ENCODE assay signal across 8 cellular contexts in the genomic region with DNA sequence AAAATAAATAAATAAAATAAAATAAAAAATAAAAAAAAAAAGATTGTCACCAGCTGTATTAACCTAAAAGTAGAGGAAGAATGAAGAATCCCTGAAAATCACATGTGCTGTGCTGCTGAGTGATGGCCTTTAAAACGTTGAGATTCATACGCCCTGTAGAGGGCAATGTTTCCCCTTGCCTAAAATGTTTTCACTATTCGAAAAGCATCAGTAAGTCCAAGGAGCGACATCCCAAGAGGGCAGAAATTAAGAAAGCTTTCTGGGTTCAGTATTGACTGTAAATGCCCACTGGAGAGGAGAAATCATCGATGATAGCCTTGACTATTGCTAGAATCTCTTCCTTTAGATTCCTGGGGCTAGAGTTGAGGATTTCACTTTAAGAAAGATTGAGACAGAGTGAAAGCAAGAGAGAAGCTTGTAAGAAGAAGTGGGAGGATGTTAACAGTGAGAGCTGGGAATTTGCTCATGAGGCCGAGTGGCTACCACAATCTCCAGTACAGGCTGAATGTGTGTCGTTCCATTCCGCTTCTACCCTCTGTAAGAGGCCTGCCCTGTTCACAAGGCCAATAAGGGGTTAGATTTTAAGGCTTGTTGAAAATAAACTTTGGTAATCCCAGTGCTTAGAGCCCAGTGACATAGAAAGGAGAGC.
DNase-seq lines count a peak whose midpoint lies in the region; ATAC-seq and TF ChIP-seq lines count a peak whose summit lies in the region.

No MANE protein-coding gene starts in this region.

- peak overlapping the region; percentile 52 for H3K4me3 Mint-ChIP-seq in central memory CD8-positive, alpha-beta T cell

- peak; percentile 75 for TF ChIP-seq CTCF in BJ (IDR thresholded peaks at IDR 0.05; ENCODE audit: insufficient read depth, low read depth, low read length)

- DNase-seq in BJ (ENCODE audit: low read depth) (peak; percentile 15), NCI-H82 treated with DMSO at 0.1 percent for 48 hours (lab: John Stamatoyannopoulos, UW; ENCODE audit: unreplicated experiment) (peak; percentile 43), left kidney (ENCODE audit: low read depth, low spot score) (peak; percentile 76), 8988T (no peak)
- no peak for DNase-seq in central memory CD8-positive, alpha-beta T cell (ENCODE audit: low spot score in 2 of 2)

- no peaks in the 10 kb centered on the region for H3K27me3 ChIP-seq in BJ (ENCODE audit: control insufficient read depth, insufficient read depth, low read length)

- H3K4me3 ChIP-seq in BJ (ENCODE audit: low read depth, low read length) = no peak overlapping the region

- H3K27ac Mint-ChIP-seq in central memory CD8-positive, alpha-beta T cell (ENCODE audit: low read depth) = no peak overlapping the region

- H3K4me1 Mint-ChIP-seq in central memory CD8-positive, alpha-beta T cell = peaks cover 5% of the 10 kb centered on the region

- H3K27me3 Mint-ChIP-seq in central memory CD8-positive, alpha-beta T cell = peaks cover 16% of the 10 kb centered on the region

- H3K9me3 Mint-ChIP-seq in central memory CD8-positive, alpha-beta T cell = no peaks in the 10 kb centered on the region

- H3K27ac ChIP-seq in temporal lobe (ENCODE audit: low read depth, low read length) = peak overlapping the region; percentile 54

- no peaks in the 10 kb centered on the region for H3K36me3 ChIP-seq in BJ (ENCODE audit: control insufficient read depth, insufficient read depth, low read length)

- no peaks in the 10 kb centered on the region for H3K36me3 Mint-ChIP-seq in central memory CD8-positive, alpha-beta T cell (ENCODE audit: insufficient read depth)

- CTCF ChIA-PET in BJ (lab: Yijun Ruan, JAX) = interaction anchor here (0.7 to 3.9 kb wide), 28 partner anchors 9 to 753 kb away, joined by 3 to 44 read pairs (median 3); no protein-coding TSS in a partner anchor

- POLR2A ChIA-PET in BJ (lab: Charles Lee) = interaction anchor here (0.6 kb wide), 1 partner anchor 1048 kb away, joined by 12 read pairs; no protein-coding TSS in a partner anchor

- ATAC-seq in GM18858 (IDR thresholded peaks at IDR 0.05; ENCODE audit: unreplicated experiment) (peak; percentile 47), HG03135 (IDR thresholded peaks at IDR 0.05; ENCODE audit: unreplicated experiment) (peak; percentile 68)
- no peak for ATAC-seq in central memory CD8-positive, alpha-beta T cell (replicated peaks; ENCODE audit: extremely low read depth, poor library complexity, severe bottlenecking)

Comparison
In these comparisons a context has a peak if more than half of its experiments do, and no peak if none do; other contexts are left out.
1. DNase-seq: peak in BJ (single experiment), NCI-H82 treated with DMSO at 0.1 percent for 48 hours (single experiment) and left kidney (single experiment); none in central memory CD8-positive, alpha-beta T cell (0 of 2) and 8988T (single experiment).